ENCODE assay signal across 5 cellular contexts in the genomic region with DNA sequence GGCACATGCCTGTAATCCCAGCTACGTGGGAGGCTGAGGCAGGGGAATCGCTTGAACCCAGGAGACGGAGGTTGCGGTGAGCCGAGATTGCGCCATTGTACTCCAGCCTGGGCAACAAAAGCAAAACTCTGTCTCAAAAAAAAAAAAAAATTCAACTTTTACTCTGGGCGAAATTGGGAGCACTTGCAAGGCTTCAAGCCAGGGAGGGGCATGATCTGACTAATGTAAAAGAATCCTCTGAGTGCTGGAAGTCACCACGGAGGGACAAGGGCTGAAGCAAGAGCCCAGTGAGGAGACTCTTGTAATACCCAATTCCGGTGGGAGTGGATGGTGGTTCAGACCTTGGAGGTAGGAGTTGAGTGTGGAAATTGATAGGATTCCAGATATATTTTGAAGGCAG. TPM values are rescaled to one million over a fixed set of nuclear protein-coding genes. Genes with fewer than 3 reads are reported as not detected.
"Had no signal": no experiment of that assay in that cellular context is flagged by ENCODE, and none has a peak within 500 bp of the region (broad histone marks: within the 10 kb centered on the region; RNA-seq: fewer than 3 reads in every experiment).

No MANE protein-coding gene starts in this region.

RNA-seq across cellular contexts. Expression of gene DLEC1, which starts 4.7 kb away (rescaled TPM):
- total RNA-seq: endothelial cell of umbilical vein, epithelial cell of proximal tubule, gastrocnemius medialis, glomerular endothelial cell, lung microvascular endothelial cell had no signal
